Comparison of ENCODE assay signal across 19 cellular contexts in the genomic region with DNA sequence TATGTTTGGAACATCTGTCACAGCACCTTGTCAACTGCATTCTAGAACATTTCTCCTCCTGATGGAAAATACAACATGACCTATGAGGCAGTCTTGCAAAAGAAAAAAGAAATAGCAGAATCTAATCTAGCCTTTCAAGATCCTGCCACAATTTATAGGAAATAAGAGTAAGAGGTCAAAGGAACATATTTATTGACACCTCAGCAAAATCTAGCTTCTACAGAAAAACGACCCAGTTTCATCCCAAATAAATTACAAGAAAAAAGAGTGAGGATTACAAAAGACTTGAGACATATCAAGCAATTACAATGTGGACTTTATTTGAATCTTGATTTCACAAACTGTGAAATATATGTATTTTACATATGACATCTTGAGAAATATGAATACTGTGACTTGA.
"Had no signal": no experiment of that assay in that cellular context is flagged by ENCODE, and none has a peak within 500 bp of the region (broad histone marks: within the 10 kb centered on the region; RNA-seq: fewer than 3 reads in every experiment).

No MANE protein-coding gene starts in this region.

- DNase-seq: effector CD4-positive, alpha-beta T cell; glutamatergic neuron; left ventricle myocardium inferior; lower lobe of right lung; mesenchymal stem cell; midbrain; nephron progenitor cell; right cardiac atrium; stimulated activated CD4-positive, alpha-beta T cell treated with anti-CD3 and anti-CD28 coated beads, Interleukin-4, amount 100 ng/mL, for 1 hour; stimulated activated CD8-positive, alpha-beta memory T cell treated with anti-CD3 and anti-CD28 coated beads, Interleukin-4, amount 100 ng/mL, for 48 hours; tibial artery; upper lobe of right lung had no signal

- H3K9me3 Mint-ChIP-seq: nephron progenitor cell; stimulated activated effector memory CD8-positive, alpha-beta T cell treated with anti-CD3 and anti-CD28 coated beads, Interleukin-12 subunit alpha, Interleukin-12 subunit beta, amount 100 ng/mL, for 72 hours; stimulated activated naive CD8-positive, alpha-beta T cell treated with anti-CD3 and anti-CD28 coated beads, Interleukin-15, Interleukin-2, amounts not matched to agents 100 ng/mL and 50 ng/mL, for 24 hours had no signal

- H3K4me3 Mint-ChIP-seq: nephron progenitor cell; stimulated activated effector memory CD8-positive, alpha-beta T cell treated with anti-CD3 and anti-CD28 coated beads, Interleukin-12 subunit alpha, Interleukin-12 subunit beta, amount 100 ng/mL, for 72 hours; stimulated activated naive CD8-positive, alpha-beta T cell treated with anti-CD3 and anti-CD28 coated beads, Interleukin-15, Interleukin-2, amounts not matched to agents 100 ng/mL and 50 ng/mL, for 24 hours had no signal

- ATAC-seq: gastroesophageal sphincter; lower lobe of right lung; right cardiac atrium; stimulated activated effector memory CD8-positive, alpha-beta T cell treated with anti-CD3 and anti-CD28 coated beads, Interleukin-12 subunit alpha, Interleukin-12 subunit beta, amount 100 ng/mL, for 72 hours; upper lobe of right lung had no signal

- H3K9me3 ChIP-seq: esophagus muscularis mucosa, gastroesophageal sphincter, left ventricle myocardium inferior, lower lobe of right lung, tibial artery, upper lobe of right lung, vagina had no signal

- H3K27ac Mint-ChIP-seq: nephron progenitor cell; stimulated activated effector memory CD8-positive, alpha-beta T cell treated with anti-CD3 and anti-CD28 coated beads, Interleukin-12 subunit alpha, Interleukin-12 subunit beta, amount 100 ng/mL, for 72 hours; stimulated activated naive CD8-positive, alpha-beta T cell treated with anti-CD3 and anti-CD28 coated beads, Interleukin-15, Interleukin-2, amounts not matched to agents 100 ng/mL and 50 ng/mL, for 24 hours had no signal

- H3K27me3 ChIP-seq: esophagus muscularis mucosa, gastroesophageal sphincter, tibial artery, upper lobe of right lung, vagina had no signal

- H3K27ac ChIP-seq: coronary artery, epithelial cell of prostate, esophagus muscularis mucosa, gastroesophageal sphincter, left ventricle myocardium inferior, lower lobe of right lung, tibial artery, upper lobe of right lung, vagina had no signal

- H3K4me3 ChIP-seq: coronary artery, esophagus muscularis mucosa, gastroesophageal sphincter, left ventricle myocardium inferior, lower lobe of right lung, tibial artery, upper lobe of right lung, vagina had no signal

- H3K27me3 Mint-ChIP-seq: stimulated activated naive CD8-positive, alpha-beta T cell treated with anti-CD3 and anti-CD28 coated beads, Interleukin-15, Interleukin-2, amounts not matched to agents 100 ng/mL and 50 ng/mL, for 24 hours had no signal
